In the genomic region with DNA sequence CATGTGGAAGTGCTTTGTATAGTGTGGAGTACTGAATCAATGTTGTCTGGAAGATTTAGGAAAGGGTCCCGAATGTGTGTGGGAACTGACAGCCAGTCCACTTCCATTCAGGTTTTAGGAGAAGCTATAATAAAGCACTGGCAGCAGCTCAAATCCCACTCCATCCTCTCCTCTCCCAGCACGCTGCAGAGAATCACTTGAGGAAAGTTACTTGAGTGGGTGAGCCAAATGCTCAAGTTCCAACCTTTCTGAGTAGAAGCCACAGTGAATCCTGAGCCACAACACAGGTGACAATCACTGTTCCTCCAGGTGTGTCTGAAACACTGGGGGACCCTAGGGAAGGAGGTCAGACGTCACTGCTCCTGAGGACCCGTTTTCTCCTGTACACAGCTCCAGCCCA, we compare ENCODE assay signal across 18 cellular contexts.
DNase-seq lines count a peak whose midpoint lies in the region; ATAC-seq, FAIRE-seq and TF ChIP-seq lines count a peak whose summit lies in the region.
"Had no signal": no experiment of that assay in that cellular context is flagged by ENCODE, and none has a peak within 500 bp of the region (broad histone marks: within the 10 kb centered on the region; RNA-seq: fewer than 3 reads in every experiment).

No MANE protein-coding gene starts in this region.

- TF ChIP-seq CTCF in gastroesophageal sphincter (IDR thresholded peaks at IDR 0.05) (no peak), prostate gland (IDR thresholded peaks at IDR 0.05) (no peak)

- no peak overlapping the region for H3K4ac ChIP-seq in neuronal stem cell (ENCODE audit: low read length)

- H4K8ac ChIP-seq in neuronal stem cell (ENCODE audit: low read depth, low read length) = no peak overlapping the region

- H2AK5ac ChIP-seq in neuronal stem cell (ENCODE audit: low read depth, low read length) = no peak overlapping the region

- no peak overlapping the region for H2BK120ac ChIP-seq in neuronal stem cell (ENCODE audit: low read depth, low read length)

- no peak overlapping the region for H3K14ac ChIP-seq in neuronal stem cell (ENCODE audit: low read length)

- H2AFZ ChIP-seq in neuronal stem cell (ENCODE audit: low read length) = no peak overlapping the region
- H2AFZ ChIP-seq: parathyroid adenoma, PC-9 had no signal

- DNase-seq in Right ventricle myocardium inferior (ENCODE audit: missing footprints) (no peak), cardiac septum (ENCODE audit: low spot score) (no peak), prostate gland (ENCODE audit: low spot score) (no peak), urothelium cell line (ENCODE audit: low spot score) (no peak), neuronal stem cell (ENCODE audit: low spot score) (no peak), H4 (ENCODE audit: low spot score) (no peak)
- DNase-seq: activated CD4-positive, alpha-beta memory T cell treated with anti-CD3 and anti-CD28 coated beads for 36 hours; activated naive CD8-positive, alpha-beta T cell treated with anti-CD3 and anti-CD28 coated beads, Interleukin-2, amount 50 U/mL, for 24 hours; CD8-positive, alpha-beta T cell; NCI-H1694 treated with DMSO at 0.1 percent for 48 hours; PC-9; stimulated activated CD4-positive, alpha-beta T cell treated with anti-CD3 and anti-CD28 coated beads, Interleukin-2, amount 100 ng/mL, for 48 hours; stimulated activated CD8-positive, alpha-beta memory T cell treated with anti-CD3 and anti-CD28 coated beads, Interleukin-4, amount 100 ng/mL, for 48 hours had no signal

- peak; percentile 9 for ATAC-seq in Right ventricle myocardium inferior
- ATAC-seq in gastroesophageal sphincter = no peak
- ATAC-seq in HG03135 (IDR thresholded peaks at IDR 0.05; ENCODE audit: unreplicated experiment) = no peak
- ATAC-seq: activated naive CD8-positive, alpha-beta T cell treated with anti-CD3 and anti-CD28 coated beads, Interleukin-2, amount 50 U/mL, for 24 hours; CD8-positive, alpha-beta T cell had no signal

- no peak overlapping the region for H3K23ac ChIP-seq in neuronal stem cell (ENCODE audit: low read depth, low read length, poor library complexity)

- no peak overlapping the region for H4K91ac ChIP-seq in neuronal stem cell (ENCODE audit: low read depth, low read length, poor library complexity)

- H3K27me3 ChIP-seq in gastroesophageal sphincter (no peaks in the 10 kb centered on the region), prostate gland (replicated peaks; ENCODE audit: insufficient read depth) (no peaks in the 10 kb centered on the region), neuronal stem cell (ENCODE audit: control insufficient read depth in 3 of 3, insufficient read depth in 3 of 3, low read depth in 1 of 3, low read length in 3 of 3) (no peaks in the 10 kb centered on the region)
- H3K27me3 ChIP-seq: tibial nerve had no signal

- H3K4me1 ChIP-seq in gastroesophageal sphincter (peaks cover 15 to 46% (median 17%) of the 10 kb centered on the region in 3 donors), prostate gland (replicated peaks) (no peaks in the 10 kb centered on the region), neuronal stem cell (ENCODE audit: control insufficient read depth in 2 of 2, insufficient read depth in 1 of 2, low read depth in 1 of 2, low read length in 2 of 2) (peaks cover 0 to 4% of the 10 kb centered on the region in 2 donors)
- H3K4me1 ChIP-seq: parathyroid adenoma had no signal

- WGBS in gastroesophageal sphincter (ENCODE audit: low coverage in 1 of 2), 2 donors = 27 to 31% methylated on average over 3 to 4 of the region's 4 CpGs
- WGBS in prostate gland = 25% methylated on average over 4 of the region's 4 CpGs
- WGBS in neuronal stem cell (ENCODE audit: extremely low coverage in 2 of 2, insufficient read length in 2 of 2, insufficient replicate concordance in 1 of 2), 2 donors = no CpG with 5 or more reads among the region's 4 CpGs

- H3K79me1 ChIP-seq in neuronal stem cell (ENCODE audit: low read depth, low read length) = no peaks in the 10 kb centered on the region

- H3K9ac ChIP-seq in neuronal stem cell (ENCODE audit: low read depth, low read length, poor library complexity) = no peak overlapping the region
- H3K9ac ChIP-seq: parathyroid adenoma had no signal

- no peak for TF ChIP-seq EP300 in gastroesophageal sphincter (IDR thresholded peaks at IDR 0.05)

- no peaks in the 10 kb centered on the region for H3K9me3 ChIP-seq in gastroesophageal sphincter
- no peaks in the 10 kb centered on the region for H3K9me3 ChIP-seq in prostate gland
- H3K9me3 ChIP-seq in neuronal stem cell (replicated peaks in 1 of 2; ENCODE audit: control insufficient read depth in 2 of 2, insufficient read depth in 1 of 2, low read depth in 1 of 2, low read length in 2 of 2) = no peaks in the 10 kb centered on the region
- H3K9me3 ChIP-seq: tibial nerve had no signal

- TF ChIP-seq POLR2A in gastroesophageal sphincter (IDR thresholded peaks at IDR 0.05) (no peak), prostate gland (IDR thresholded peaks at IDR 0.05) (no peak)

- no peak overlapping the region for H3K18ac ChIP-seq in neuronal stem cell (ENCODE audit: low read length)

- H3K4me3 ChIP-seq in gastroesophageal sphincter (no peak overlapping the region), prostate gland (no peak overlapping the region), neuronal stem cell (ENCODE audit: low read length in 2 of 2) (no peak overlapping the region)
- H3K4me3 ChIP-seq: PC-9, tibial nerve had no signal

- FAIRE-seq in urothelium cell line (lab: Jason Lieb, UNC) = peak; percentile 65
- FAIRE-seq: TTC549 had no signal

- H2BK5ac ChIP-seq in neuronal stem cell (ENCODE audit: low read length) = no peak overlapping the region

- H3K36me3 ChIP-seq in gastroesophageal sphincter = no peaks in the 10 kb centered on the region
- no peaks in the 10 kb centered on the region for H3K36me3 ChIP-seq in prostate gland
- no peaks in the 10 kb centered on the region for H3K36me3 ChIP-seq in neuronal stem cell (replicated peaks in 1 of 2; ENCODE audit: control insufficient read depth in 2 of 2, insufficient read depth in 2 of 2, low read length in 2 of 2)
- H3K36me3 ChIP-seq: tibial nerve had no signal

- no peak overlapping the region for H3K4me2 ChIP-seq in neuronal stem cell (ENCODE audit: insufficient read depth, low read length, poor library complexity, severe bottlenecking)
- H3K4me2 ChIP-seq: PC-9 had no signal

- peak overlapping the region in 3 of 4 donors; percentile 51 to 74 (median 55) for H3K27ac ChIP-seq in gastroesophageal sphincter
- H3K27ac ChIP-seq in prostate gland = peak overlapping the region; percentile 25 to 40
- no peak overlapping the region for H3K27ac ChIP-seq in neuronal stem cell (replicated peaks; ENCODE audit: low read length)
- H3K27ac ChIP-seq: parathyroid adenoma, PC-9 had no signal

- H2BK15ac ChIP-seq in neuronal stem cell (ENCODE audit: low read length) = no peak overlapping the region

- intact Hi-C loops in Right ventricle myocardium inferior (cut with DNase I) (no loop called here), cardiac septum (cut with DNase I) (no loop called here), prostate gland (cut with DNase I) (no loop called here)

- no peak overlapping the region for H2BK12ac ChIP-seq in neuronal stem cell (ENCODE audit: low read length)
